18 cellular contexts compared by ENCODE assay signal in genomic region chr17:32261937-32262510, GRCh38. TPM values are rescaled to one million over a fixed set of nuclear protein-coding genes. Genes with fewer than 3 reads are reported as not detected.
DNase-seq lines count a peak whose midpoint lies in the region; ATAC-seq, FAIRE-seq and TF ChIP-seq lines count a peak whose summit lies in the region.
"Had no signal": no experiment of that assay in that cellular context is flagged by ENCODE, and none has a peak within 500 bp of the region (broad histone marks: within the 10 kb centered on the region; RNA-seq: fewer than 3 reads in every experiment).

No MANE protein-coding gene starts in this region.

- H3K27me3 ChIP-seq in HepG2 (ENCODE audit: control insufficient read depth in 1 of 2, insufficient read depth in 2 of 2, low read length in 2 of 2) (peaks cover 18 to 61% of the 10 kb centered on the region in 2 experiments), right lobe of liver (no peaks in the 10 kb centered on the region), thyroid gland (no peaks in the 10 kb centered on the region)

- no peaks in the 10 kb centered on the region for H3K79me2 ChIP-seq in HepG2 (ENCODE audit: insufficient read depth, low read length)

- H3K4me3 ChIP-seq in HepG2 (replicated peaks in 1 of 3; ENCODE audit: insufficient read depth in 1 of 3, low read depth in 2 of 3, low read length in 3 of 3) (no peak overlapping the region), right lobe of liver (no peak overlapping the region), thyroid gland (replicated peaks in 1 of 3) (no peak overlapping the region)
- H3K4me3 ChIP-seq: BLaER1 treated with 17β-estradiol and CSF1 and Interleukin-3, amounts not matched to agents 10 nM and 100 nM; PC-9 had no signal

- POLR2A ChIA-PET in HepG2 (lab: Yijun Ruan, JAX) = no interaction called here

- no peaks in the 10 kb centered on the region for H3K36me3 Mint-ChIP-seq in T-helper 17 cell (ENCODE audit: low read depth)
- no peaks in the 10 kb centered on the region for H3K36me3 Mint-ChIP-seq in activated T-helper 17 cell treated with anti-CD3 and anti-CD28 coated beads, Interleukin-2, amount 50 U/mL, for 72 hours (ENCODE audit: low read depth)
- H3K36me3 Mint-ChIP-seq: CD8-positive, alpha-beta T cell had no signal

- no peak for TF ChIP-seq RAD21 in HepG2 (CRISPR knock-in tag; IDR thresholded peaks at IDR 0.05)

- H3K4me2 ChIP-seq in HepG2 (ENCODE audit: low read depth, low read length) = no peak overlapping the region
- H3K4me2 ChIP-seq: BLaER1 treated with 17β-estradiol and CSF1 and Interleukin-3, amounts not matched to agents 10 nM and 100 nM; PC-9 had no signal

- H3K9me3 Mint-ChIP-seq in activated T-helper 17 cell treated with anti-CD3 and anti-CD28 coated beads, Interleukin-2, amount 50 U/mL, for 72 hours = no peaks in the 10 kb centered on the region
- H3K9me3 Mint-ChIP-seq: CD8-positive, alpha-beta T cell; H9 had no signal

- H3K4me1 Mint-ChIP-seq in T-helper 17 cell = peaks cover 17% of the 10 kb centered on the region
- no peaks in the 10 kb centered on the region for H3K4me1 Mint-ChIP-seq in activated T-helper 17 cell treated with anti-CD3 and anti-CD28 coated beads, Interleukin-2, amount 50 U/mL, for 72 hours

- CTCF ChIA-PET in HepG2 (lab: Yijun Ruan, JAX; ENCODE audit: low intra/inter-chr PET ratio, low total read pairs) = no interaction called here

- no peak overlapping the region for H3K4me3 Mint-ChIP-seq in T-helper 17 cell
- H3K4me3 Mint-ChIP-seq in activated T-helper 17 cell treated with anti-CD3 and anti-CD28 coated beads, Interleukin-2, amount 50 U/mL, for 72 hours = no peak overlapping the region
- H3K4me3 Mint-ChIP-seq: CD8-positive, alpha-beta T cell; H9 had no signal

- peaks cover 51% of the 10 kb centered on the region for H3K27me3 Mint-ChIP-seq in T-helper 17 cell
- H3K27me3 Mint-ChIP-seq in activated T-helper 17 cell treated with anti-CD3 and anti-CD28 coated beads, Interleukin-2, amount 50 U/mL, for 72 hours = peaks cover 31% of the 10 kb centered on the region

- intact Hi-C loops in HepG2 (cut with micrococcal nuclease; ENCODE audit: unreplicated experiment) (no loop called here), right lobe of liver (cut with DNase I) (no loop called here), thyroid gland (cut with DNase I) (no loop called here)

- TF ChIP-seq POLR2A in HepG2 (IDR thresholded peaks at IDR 0.05; ENCODE audit: insufficient read depth in 1 of 2, low read depth in 2 of 2, low read length in 2 of 2) (no peak), right lobe of liver (IDR thresholded peaks at IDR 0.05) (no peak), thyroid gland (IDR thresholded peaks at IDR 0.05) (no peak)

- DNase-seq in HepG2 (ENCODE audit: low spot score) (no peak), right lobe of liver (no peak), T-helper 17 cell (no peak), islet precursor cell (peak; percentile 80), retina (peak; percentile 62), activated gamma-delta T cell treated with Interleukin-2 at 50 U/mL for 16 hours (no peak), thyroid gland (no peak)
- DNase-seq: CD8-positive, alpha-beta T cell; DMS53; H9; NCI-H1092 treated with DMSO at 0.1 percent for 48 hours; NCI-H2081; NCI-H510A; NCI-H774; PC-9 had no signal

- no TSS peak for BruUV-seq in HepG2 (replicated peaks; lab: Mats Ljungman, UMichigan)

- H2AFZ ChIP-seq in HepG2 (ENCODE audit: low read length) = no peak overlapping the region
- H2AFZ ChIP-seq: PC-9 had no signal

- H3K9ac ChIP-seq in HepG2 (ENCODE audit: insufficient read depth, low read depth, low read length) = no peak overlapping the region
- H3K9ac ChIP-seq: BLaER1 treated with 17β-estradiol and CSF1 and Interleukin-3, amounts not matched to agents 10 nM and 100 nM had no signal

- ATAC-seq in HepG2 (no peak), right lobe of liver (no peak), T-helper 17 cell (no peak)
- no peak for ATAC-seq in activated T-helper 17 cell treated with anti-CD3 and anti-CD28 coated beads, Interleukin-2, amount 50 U/mL, for 72 hours (replicated peaks)
- ATAC-seq: CD8-positive, alpha-beta T cell had no signal

- H3K27ac ChIP-seq in HepG2 (ENCODE audit: extremely low read length, insufficient read depth, low read length) = no peak overlapping the region
- no peak overlapping the region for H3K27ac ChIP-seq in right lobe of liver
- no peak overlapping the region for H3K27ac ChIP-seq in thyroid gland
- H3K27ac ChIP-seq: BLaER1 treated with 17β-estradiol and CSF1 and Interleukin-3, amounts not matched to agents 10 nM and 100 nM; PC-9 had no signal

- H3K9me3 ChIP-seq in HepG2 (ENCODE audit: low read length) (no peaks in the 10 kb centered on the region), right lobe of liver (no peaks in the 10 kb centered on the region), T-helper 17 cell (ENCODE audit: control insufficient read depth, low read length, poor library complexity, severe bottlenecking) (no peaks in the 10 kb centered on the region), thyroid gland (no peaks in the 10 kb centered on the region)
- H3K9me3 ChIP-seq: BLaER1 treated with 17β-estradiol and CSF1 and Interleukin-3, amounts not matched to agents 10 nM and 100 nM had no signal

- H3K4me1 ChIP-seq in HepG2 (ENCODE audit: insufficient read depth, low read length) (peaks cover 22% of the 10 kb centered on the region), right lobe of liver (peaks cover 0 to 15% (median 4%) of the 10 kb centered on the region in 4 donors), thyroid gland (peaks cover 9 to 14% of the 10 kb centered on the region in 2 donors)

- H4K20me1 ChIP-seq in HepG2 (ENCODE audit: insufficient read depth, low read length) = no peaks in the 10 kb centered on the region

- TF ChIP-seq EP300 in HepG2 (IDR thresholded peaks at IDR 0.05; ENCODE audit: low read depth in 2 of 2, low read length in 2 of 2) (no peak), HepG2 (CRISPR knock-in tag; IDR thresholded peaks at IDR 0.05; ENCODE audit: borderline replicate concordance) (no peak)

- 55% methylated on average over 13 of the region's 13 CpGs for WGBS in HepG2 (ENCODE audit: low lambda C conversion rate)
- WGBS in right lobe of liver (ENCODE audit: insufficient coverage, low coverage, low lambda C conversion rate, missing lambda C conversion rate) = 71% methylated on average over 6 of the region's 13 CpGs
- WGBS in thyroid gland, 2 donors = 76% methylated on average over 13 of the region's 13 CpGs

- peak overlapping the region; percentile 43 for H3K27ac Mint-ChIP-seq in T-helper 17 cell
- H3K27ac Mint-ChIP-seq in activated T-helper 17 cell treated with anti-CD3 and anti-CD28 coated beads, Interleukin-2, amount 50 U/mL, for 72 hours = no peak overlapping the region
- H3K27ac Mint-ChIP-seq: CD8-positive, alpha-beta T cell had no signal

- H3K36me3 ChIP-seq in HepG2 (replicated peaks in 1 of 2; ENCODE audit: control insufficient read depth in 1 of 2, insufficient read depth in 2 of 2, low read length in 2 of 2) (no peaks in the 10 kb centered on the region), right lobe of liver (no peaks in the 10 kb centered on the region), thyroid gland (no peaks in the 10 kb centered on the region)
- H3K36me3 ChIP-seq: BLaER1 treated with 17β-estradiol and CSF1 and Interleukin-3, amounts not matched to agents 10 nM and 100 nM had no signal

- in situ Hi-C loops in HepG2 (cut with HindIII; ENCODE audit: extremely low pct_ligation_motif_present, low pct_unique_long_range_greater_than_20kb) = no loop called here

- no peak for TF ChIP-seq CTCF in HepG2 (CRISPR knock-in tag; IDR thresholded peaks at IDR 0.05)
- no peak for TF ChIP-seq CTCF in right lobe of liver (IDR thresholded peaks at IDR 0.05)
- TF ChIP-seq CTCF in thyroid gland (IDR thresholded peaks at IDR 0.05) = no peak

- no peak for FAIRE-seq in HepG2 (lab: Jason Lieb, UNC)
- FAIRE-seq: HTR-8/SVneo had no signal

RNA-seq across cellular contexts. Expression of gene RHBDL3, which starts 3.6 kb away (rescaled TPM):
- total RNA-seq in HepG2 (2016; rRNA removed; fragmentation: Illumina TruSeq; extraction: Trizol) = 0.09 TPM in 1 of 2 replicates, not detected in the other
- 0.18 and 0.30 TPM in 2 replicates for total RNA-seq in HepG2 (2016; cell fraction: cytosol; rRNA removed; fragmentation: Illumina TruSeq; extraction: Trizol; ENCODE audit: low read depth)
- total RNA-seq in HepG2 (2016; cell fraction: insoluble cytoplasmic fraction; rRNA removed; fragmentation: Illumina TruSeq; extraction: Trizol) = 0.11 TPM in 1 of 2 replicates, not detected in the other
- 0.07 and 0.15 TPM in 2 replicates for total RNA-seq in HepG2 (2016; cell fraction: membrane; rRNA removed; fragmentation: Illumina TruSeq; extraction: Trizol)
- total RNA-seq in HepG2 (2016; cell fraction: nucleus; rRNA removed; fragmentation: Illumina TruSeq; extraction: Trizol) = 0.13 and 0.19 TPM in 2 replicates
- polyA plus RNA-seq in HepG2 (2011; rRNA removed) = 0.04 TPM in 1 of 2 replicates, not detected in the other
- 0.07 TPM in 1 of 2 replicates, not detected in the other for polyA plus RNA-seq in HepG2 (2011; cell fraction: cytosol; rRNA removed)
- polyA plus RNA-seq in HepG2 (2011; cell fraction: nucleus; rRNA removed) = not detected in 2 replicates
- polyA plus RNA-seq in HepG2 (2012) = 0.07 TPM in 1 of 2 replicates, not detected in the other
- polyA plus RNA-seq in HepG2 (2016; cell fraction: cytosol; fragmentation: Illumina TruSeq; extraction: Trizol; ENCODE audit: low read depth) = 0.24 and 0.34 TPM in 2 replicates
- not detected in 2 replicates for polyA plus RNA-seq in HepG2 (2016; cell fraction: insoluble cytoplasmic fraction; fragmentation: Illumina TruSeq; extraction: Trizol; ENCODE audit: low read depth)
- 0.19 and 0.24 TPM in 2 replicates for polyA plus RNA-seq in HepG2 (2016; cell fraction: membrane; fragmentation: Illumina TruSeq; extraction: Trizol; ENCODE audit: low read depth)
- 0.16 TPM in 1 of 2 replicates, not detected in the other for polyA plus RNA-seq in HepG2 (2016; cell fraction: nucleus; fragmentation: Illumina TruSeq; extraction: Trizol; ENCODE audit: insufficient read depth, low read depth)
- 0.07 and 0.12 TPM in 2 replicates for polyA minus RNA-seq in HepG2 (2011; rRNA and poly(A)+ RNA removed; ENCODE audit: low replicate concordance)
- polyA minus RNA-seq in HepG2 (2011; cell fraction: cytosol; rRNA and poly(A)+ RNA removed) = not detected in 2 replicates
- not detected in 2 replicates for polyA minus RNA-seq in HepG2 (2011; cell fraction: nucleus; rRNA and poly(A)+ RNA removed)
- under 1 TPM in 2 of 6 experiments, not detected in 4; 0.04 to 0.09 TPM for total RNA-seq in right lobe of liver
- under 1 TPM; 0.10 to 0.15 TPM for total RNA-seq in T-helper 17 cell
- under 1 TPM in 1 of 2 donors, not detected in 1; 0.13 TPM for total RNA-seq in activated T-helper 17 cell treated with anti-CD3 and anti-CD28 coated beads, Interleukin-2, amount 50 U/mL, for 72 hours
- under 1 TPM in 2 of 4 donors, not detected in 2; 0.15 to 0.22 TPM for total RNA-seq in thyroid gland
- total RNA-seq: CD8-positive, alpha-beta T cell; PC-9 had no signal

Comparison
In these comparisons a context has a peak if more than half of its experiments do, and no peak if none do; other contexts are left out.
1. DNase-seq: peak in islet precursor cell (single experiment) and retina (single experiment); none in HepG2 (single experiment), right lobe of liver (0 of 3), T-helper 17 cell (0 of 3), activated gamma-delta T cell treated with Interleukin-2 at 50 U/mL for 16 hours (single experiment) and thyroid gland (0 of 2).